ENCODE assay signal across 8 cellular contexts in genomic region chr6:43491750-43492661, GRCh38. TPM values are rescaled to one million over a fixed set of nuclear protein-coding genes. Genes with fewer than 3 reads are reported as not detected.
DNase-seq lines count a peak whose midpoint lies in the region; ATAC-seq and TF ChIP-seq lines count a peak whose summit lies in the region.

No MANE protein-coding gene starts in this region.

- no peaks in the 10 kb centered on the region for H3K27me3 ChIP-seq in SJCRH30
- no peaks in the 10 kb centered on the region for H3K27me3 ChIP-seq in effector memory CD4-positive, alpha-beta T cell (replicated peaks; ENCODE audit: control insufficient read depth, insufficient read depth, low read length, poor library complexity, severe bottlenecking)

- H3K36me3 ChIP-seq in SJCRH30: no peaks in the 10 kb centered on the region
- H3K36me3 ChIP-seq in effector memory CD4-positive, alpha-beta T cell (ENCODE audit: control insufficient read depth, insufficient read depth, low read length): peaks cover 10% of the 10 kb centered on the region

- no peak for ATAC-seq in HG03460 (IDR thresholded peaks at IDR 0.05; ENCODE audit: unreplicated experiment)

- peaks cover 46% of the 10 kb centered on the region for H3K4me1 ChIP-seq in SJCRH30
- peaks cover 14% of the 10 kb centered on the region for H3K4me1 ChIP-seq in effector memory CD4-positive, alpha-beta T cell (ENCODE audit: control insufficient read depth, insufficient read depth, low read length, poor library complexity, severe bottlenecking)

- intact Hi-C loops in posterior vena cava (cut with DNase I): no loop called here

- no peak for TF ChIP-seq CTCF in foreskin fibroblast (IDR thresholded peaks at IDR 0.05; ENCODE audit: low read depth, low read length)

- H3K4me3 ChIP-seq in SJCRH30: peak overlapping the region; percentile 15
- H3K4me3 ChIP-seq in foreskin fibroblast (ENCODE audit: low read depth in 1 of 2, low read length in 2 of 2): no peak overlapping the region
- H3K4me3 ChIP-seq in effector memory CD4-positive, alpha-beta T cell (ENCODE audit: insufficient read depth, low read depth, low read length, poor library complexity, severe bottlenecking): no peak overlapping the region

- peak overlapping the region; percentile 62 for H3K27ac ChIP-seq in SJCRH30
- H3K27ac ChIP-seq in effector memory CD4-positive, alpha-beta T cell (ENCODE audit: insufficient read depth, low read length, poor library complexity, severe bottlenecking): no peak overlapping the region

- H3K9me3 ChIP-seq in SJCRH30 (replicated peaks): no peaks in the 10 kb centered on the region
- H3K9me3 ChIP-seq in effector memory CD4-positive, alpha-beta T cell (ENCODE audit: control insufficient read depth, low read length): no peaks in the 10 kb centered on the region

- DNase-seq in DMS79 (lab: John Stamatoyannopoulos, UW) (peak; percentile 60), SJCRH30 (peak; percentile 89 to 92), foreskin fibroblast (peak; percentile 82 to 95), posterior vena cava (ENCODE audit: low spot score) (peak; percentile 96), cerebellum (ENCODE audit: low spot score) (no peak)
- no peak for DNase-seq in effector memory CD4-positive, alpha-beta T cell
- DNase-seq in stimulated activated CD4-positive, alpha-beta T cell treated with anti-CD3 and anti-CD28 coated beads, Interleukin-4, amount 100 ng/mL, for 4 hours: no peak

RNA-seq across cellular contexts. Expression of gene TJAP1, which starts 14.6 kb away (rescaled TPM):
- 32.2 and 38.8 TPM in 2 replicates for total RNA-seq in SJCRH30 (2014; rRNA removed; shearing (Covaris generic))
- total RNA-seq in posterior vena cava: 10 to 100 TPM; 23.4 to 25.4 TPM
- 7.3 TPM for total RNA-seq in cerebellum

RNA-seq across cellular contexts. Expression of gene LRRC73, which starts 18.1 kb away (rescaled TPM):
- total RNA-seq in SJCRH30 (2014; rRNA removed; shearing (Covaris generic)): 0.14 TPM in 1 of 2 replicates, not detected in the other
- total RNA-seq in posterior vena cava: under 1 TPM; 0.69 to 0.90 TPM
- 1.8 TPM for total RNA-seq in cerebellum

RNA-seq across cellular contexts. Expression of gene YIPF3, which starts 24.7 kb away (rescaled TPM):
- 56.3 and 61.7 TPM in 2 replicates for total RNA-seq in SJCRH30 (2014; rRNA removed; shearing (Covaris generic))
- total RNA-seq in posterior vena cava (10 to 100 TPM; 54.6 to 61.3 TPM), cerebellum (46.5 TPM)

RNA-seq across cellular contexts. Expression of gene POLR1C, which starts 24.9 kb away (rescaled TPM):
- total RNA-seq in SJCRH30 (2014; rRNA removed; shearing (Covaris generic)): 37.3 and 38.3 TPM in 2 replicates
- total RNA-seq in posterior vena cava (10 to 100 TPM; 23.9 to 31.7 TPM), cerebellum (20.9 TPM)

RNA-seq across cellular contexts. Expression of gene DLK2, which starts 36.7 kb away (rescaled TPM):
- total RNA-seq in SJCRH30 (2014; rRNA removed; shearing (Covaris generic)): 5.4 and 5.8 TPM in 2 replicates
- total RNA-seq in posterior vena cava: under 1 TPM; 0.14 to 0.42 TPM
- 6.2 TPM for total RNA-seq in cerebellum

Comparison
In these comparisons a context has a peak if more than half of its experiments do, and no peak if none do; other contexts are left out.
1. DNase-seq: peak in DMS79 (single experiment), SJCRH30 (2 of 2), foreskin fibroblast (2 of 2) and posterior vena cava (single experiment); none in effector memory CD4-positive, alpha-beta T cell (0 of 3), stimulated activated CD4-positive, alpha-beta T cell treated with anti-CD3 and anti-CD28 coated beads, Interleukin-4, amount 100 ng/mL, for 4 hours (0 of 2) and cerebellum (single experiment).